Comparison of ENCODE assay signal across 8 cellular contexts in the genomic region with DNA sequence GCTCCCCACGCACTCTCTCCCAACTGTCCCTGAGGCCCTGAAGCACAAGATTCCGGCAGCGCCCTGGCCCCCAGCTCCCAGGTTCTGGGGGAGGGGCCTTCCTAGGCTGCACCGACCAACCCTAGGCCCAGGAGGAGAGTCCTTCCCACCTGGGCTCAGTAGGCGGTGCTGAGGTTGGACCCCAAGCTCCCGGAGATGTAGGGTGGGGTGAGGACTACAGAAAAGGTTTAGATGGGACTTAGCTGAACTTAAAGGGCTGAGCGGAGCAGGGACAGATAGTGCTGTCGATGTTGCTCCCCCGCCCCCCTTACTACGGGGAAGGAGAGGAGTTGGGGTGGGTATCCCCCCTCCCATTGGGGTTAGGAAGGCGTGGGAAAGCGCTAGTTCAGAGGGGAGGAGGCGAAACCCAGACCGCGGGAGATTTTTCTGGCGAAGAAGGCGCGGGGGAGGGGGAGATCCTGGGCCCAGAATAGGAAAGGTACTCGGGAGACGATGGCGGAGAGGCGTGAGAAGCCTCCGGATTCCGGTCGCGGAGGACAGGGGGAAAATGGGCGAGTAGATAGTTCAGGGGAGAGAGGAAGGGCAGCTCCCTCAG. TPM values are rescaled to one million over a fixed set of nuclear protein-coding genes. Genes with fewer than 3 reads are reported as not detected.
DNase-seq lines count a peak whose midpoint lies in the region; ATAC-seq and TF ChIP-seq lines count a peak whose summit lies in the region.

No MANE protein-coding gene starts in this region.

- H3K9me3 ChIP-seq in mesodermal cell (ENCODE audit: control insufficient read depth, low read length) (no peaks in the 10 kb centered on the region), tibial artery (no peaks in the 10 kb centered on the region)

- H3K27me3 Mint-ChIP-seq in T-helper 2 cell treated with Interferon-gamma antibody and Interleukin-4, amounts not matched to agents 5 μg/mL and 100 μg/mL, for 36 hours (ENCODE audit: low read depth): no peaks in the 10 kb centered on the region

- H3K4me3 Mint-ChIP-seq in T-helper 2 cell treated with Interferon-gamma antibody and Interleukin-4, amounts not matched to agents 5 μg/mL and 100 μg/mL, for 36 hours: peak overlapping the region; percentile 92

- TF ChIP-seq CTCF in tibial artery (IDR thresholded peaks at IDR 0.05): no peak

- H3K27ac ChIP-seq in mesodermal cell (ENCODE audit: low read depth, low read length, severe bottlenecking): no peak overlapping the region
- H3K27ac ChIP-seq in tibial artery: peak overlapping the region; percentile 88 to 92

- H3K4me3 ChIP-seq in mesodermal cell (ENCODE audit: extremely low read depth, insufficient read depth, low read length, poor library complexity, severe bottlenecking) (peak overlapping the region; percentile 65), tibial artery (peak overlapping the region; percentile 63 to 86)

- H3K36me3 ChIP-seq in mesodermal cell (ENCODE audit: control insufficient read depth, insufficient read depth, low read length) (peaks cover 19% of the 10 kb centered on the region), tibial artery (peaks cover 17 to 19% (median 19%) of the 10 kb centered on the region in 3 donors)

- WGBS in mesodermal cell (ENCODE audit: insufficient coverage in 2 of 2), 2 experiments: 0 to 2% methylated on average over 19 to 26 of the region's 27 CpGs

- H3K36me3 Mint-ChIP-seq in T-helper 2 cell treated with Interferon-gamma antibody and Interleukin-4, amounts not matched to agents 5 μg/mL and 100 μg/mL, for 36 hours (ENCODE audit: low read depth): peaks cover 25% of the 10 kb centered on the region

- no peaks in the 10 kb centered on the region for H3K9me3 Mint-ChIP-seq in T-helper 2 cell treated with Interferon-gamma antibody and Interleukin-4, amounts not matched to agents 5 μg/mL and 100 μg/mL, for 36 hours

- H3K27me3 ChIP-seq in tibial artery: no peaks in the 10 kb centered on the region

- DNase-seq in DMS153 (lab: John Stamatoyannopoulos, UW) (peak; percentile 49), KBM-7 (peak; percentile 37), ecto neural progenitor cell (ENCODE audit: low spot score) (peak; percentile 81), tibial artery (peak; percentile 36 to 87), NCI-H1694 (lab: John Stamatoyannopoulos, UW) (no peak)
- peak; percentile 39 for DNase-seq in T-helper 2 cell treated with Interferon-gamma antibody and Interleukin-4, amounts not matched to agents 5 μg/mL and 100 μg/mL, for 36 hours (ENCODE audit: low spot score)

- intact Hi-C loops in tibial artery (cut with DNase I; ENCODE audit: low total_unique reads): loop anchor here (5.0 kb wide), 1 partner anchor 42 kb away; no protein-coding TSS in a partner anchor

- H3K4me1 ChIP-seq in mesodermal cell (ENCODE audit: control insufficient read depth, insufficient read depth, low read length, poor library complexity, severe bottlenecking) (peaks cover 36% of the 10 kb centered on the region), tibial artery (peaks cover 0 to 50% (median 46%) of the 10 kb centered on the region in 4 donors)

- in situ Hi-C loops in KBM-7 (cut with MboI; ENCODE audit: low pct_unique_long_range_greater_than_20kb, low sequenced_read_pairs): no loop called here

- ATAC-seq in GM21825 (IDR thresholded peaks at IDR 0.05; ENCODE audit: unreplicated experiment): no peak

- peak overlapping the region; percentile 80 for H3K27ac Mint-ChIP-seq in T-helper 2 cell treated with Interferon-gamma antibody and Interleukin-4, amounts not matched to agents 5 μg/mL and 100 μg/mL, for 36 hours

- H3K4me1 Mint-ChIP-seq in T-helper 2 cell treated with Interferon-gamma antibody and Interleukin-4, amounts not matched to agents 5 μg/mL and 100 μg/mL, for 36 hours (ENCODE audit: low read depth): peaks cover 50% of the 10 kb centered on the region

RNA-seq across cellular contexts. Expression of gene BAZ2A, which starts 4.2 kb away (rescaled TPM):
- 127 TPM for polyA plus RNA-seq in mesodermal cell (2013, experiment 1 of 2)
- polyA plus RNA-seq in mesodermal cell (2013, experiment 2 of 2): 95.9 TPM

RNA-seq across cellular contexts. Expression of gene ATP5F1B, which starts 11.4 kb away (rescaled TPM):
- polyA plus RNA-seq in mesodermal cell (2013, experiment 1 of 2): 803 TPM
- 755 TPM for polyA plus RNA-seq in mesodermal cell (2013, experiment 2 of 2)

RNA-seq across cellular contexts. Expression of gene PTGES3, which starts 53.7 kb away (rescaled TPM):
- 279 TPM for polyA plus RNA-seq in mesodermal cell (2013, experiment 1 of 2)
- 307 TPM for polyA plus RNA-seq in mesodermal cell (2013, experiment 2 of 2)
